In the genomic region with DNA sequence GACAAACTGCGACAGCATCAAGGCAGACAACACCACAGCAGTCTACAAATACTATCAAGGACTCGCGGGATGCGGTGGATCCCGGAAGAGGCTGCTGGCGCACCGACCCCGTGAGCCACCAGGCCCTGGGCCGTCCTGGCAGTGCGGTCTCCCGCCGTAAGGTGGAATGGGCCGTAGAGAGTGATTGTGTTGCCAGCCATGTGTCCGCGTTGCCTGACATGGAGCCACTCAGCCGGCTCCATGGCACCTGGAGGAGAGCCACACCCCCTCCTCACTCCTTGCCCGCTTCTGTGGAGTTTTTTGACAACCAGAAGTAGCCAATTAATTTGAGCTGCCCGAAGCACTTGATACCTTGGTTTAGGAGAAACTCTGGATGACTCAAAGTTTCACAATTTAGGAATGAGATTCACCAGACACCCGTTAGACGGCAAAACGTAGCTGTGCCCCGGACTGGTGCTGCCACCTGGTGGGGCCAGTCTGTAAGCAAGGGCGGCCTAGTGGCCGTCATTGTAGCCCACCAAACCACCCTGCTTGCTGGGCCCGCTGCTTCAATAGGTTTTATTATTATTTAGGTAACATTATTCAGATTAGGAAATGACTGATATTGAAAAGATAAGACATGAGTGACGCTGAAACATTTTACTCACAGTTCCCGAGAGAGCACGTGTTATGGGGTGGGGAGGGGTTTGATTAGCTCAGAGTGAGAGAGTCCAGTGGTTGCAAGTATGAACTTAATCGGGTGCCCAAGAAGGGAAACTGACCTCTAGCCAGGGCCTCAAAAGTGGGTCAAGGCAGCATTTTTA, we compare ENCODE assay signal across 8 cellular contexts. TPM values are rescaled to one million over a fixed set of nuclear protein-coding genes. Genes with fewer than 3 reads are reported as not detected.
A peak's percentile ranks its signal among the peaks of the same experiment; 100 is the strongest.
DNase-seq lines count a peak whose midpoint lies in the region; ATAC-seq and TF ChIP-seq lines count a peak whose summit lies in the region.

No MANE protein-coding gene starts in this region.

- peak overlapping the region in 1 of 2 donors; percentile 5 for H3K4me3 ChIP-seq in cardiac fibroblast (replicated peaks in 1 of 2; ENCODE audit: low read depth in 2 of 2, low read length in 2 of 2)
- H3K4me3 ChIP-seq in kidney epithelial cell (ENCODE audit: low read depth, low read length) = no peak overlapping the region

- TF ChIP-seq CTCF in 22Rv1 (IDR thresholded peaks at IDR 0.05) = peak; percentile 83
- peak; percentile 95 for TF ChIP-seq CTCF in GM12873 (IDR thresholded peaks at IDR 0.05; ENCODE audit: insufficient read depth, low read depth, low read length, missing control alignments)
- peak; percentile 97 for TF ChIP-seq CTCF in cardiac fibroblast (IDR thresholded peaks at IDR 0.05; ENCODE audit: low read depth, low read length)
- TF ChIP-seq CTCF in kidney epithelial cell (IDR thresholded peaks at IDR 0.05; ENCODE audit: insufficient read depth, low read length, poor library complexity, severe bottlenecking) = peak; percentile 96

- peak; percentile 72 for ATAC-seq in HG02798 (IDR thresholded peaks at IDR 0.05; ENCODE audit: poor library complexity, unreplicated experiment)

- H3K27me3 ChIP-seq in kidney epithelial cell (ENCODE audit: control insufficient read depth, insufficient read depth, low read length) = peaks cover 2% of the 10 kb centered on the region

- no peaks in the 10 kb centered on the region for H3K36me3 ChIP-seq in kidney epithelial cell (ENCODE audit: control insufficient read depth, insufficient read depth, low read length)

- peak; percentile 29 to 48 for DNase-seq in NCI-H1930 (lab: John Stamatoyannopoulos, UW)
- DNase-seq in activated CD4-positive, CD25-positive, alpha-beta regulatory T cell treated with anti-CD3 and anti-CD28 coated beads, Interleukin-2, amount 50 U/mL, for 16 hours (ENCODE audit: low read depth, low spot score) = peak; percentile 33
- peak; percentile 87 to 88 for DNase-seq in cardiac fibroblast (ENCODE audit: low read depth in 2 of 2)
- DNase-seq in kidney epithelial cell (ENCODE audit: low read depth) = peak; percentile 21
- DNase-seq in stimulated activated CD4-positive, alpha-beta T cell treated with anti-CD3 and anti-CD28 coated beads, Interleukin-4, amount 100 ng/mL, for 1 hour = peak; percentile 73

- no peak overlapping the region for H3K27ac ChIP-seq in 22Rv1

RNA-seq across cellular contexts. Expression of gene IMP4, which starts 10.2 kb away (rescaled TPM):
- 121 and 150 TPM in 2 replicates for total RNA-seq in kidney epithelial cell

RNA-seq across cellular contexts. Expression of gene PTPN18, which starts 23.4 kb away (rescaled TPM):
- 15.9 and 35.6 TPM in 2 replicates for total RNA-seq in kidney epithelial cell

Comparison
In these comparisons a context has a peak if more than half of its experiments do, and no peak if none do; other contexts are left out.
1. DNase-seq: peak in every context shown above with its lines; median percentile 88 in cardiac fibroblast; 73 in stimulated activated CD4-positive, alpha-beta T cell treated with anti-CD3 and anti-CD28 coated beads, Interleukin-4, amount 100 ng/mL, for 1 hour; 38 in NCI-H1930; 33 in activated CD4-positive, CD25-positive, alpha-beta regulatory T cell treated with anti-CD3 and anti-CD28 coated beads, Interleukin-2, amount 50 U/mL, for 16 hours; 21 in kidney epithelial cell.